ENCODE assay signal across 1 cellular context in the genomic region with DNA sequence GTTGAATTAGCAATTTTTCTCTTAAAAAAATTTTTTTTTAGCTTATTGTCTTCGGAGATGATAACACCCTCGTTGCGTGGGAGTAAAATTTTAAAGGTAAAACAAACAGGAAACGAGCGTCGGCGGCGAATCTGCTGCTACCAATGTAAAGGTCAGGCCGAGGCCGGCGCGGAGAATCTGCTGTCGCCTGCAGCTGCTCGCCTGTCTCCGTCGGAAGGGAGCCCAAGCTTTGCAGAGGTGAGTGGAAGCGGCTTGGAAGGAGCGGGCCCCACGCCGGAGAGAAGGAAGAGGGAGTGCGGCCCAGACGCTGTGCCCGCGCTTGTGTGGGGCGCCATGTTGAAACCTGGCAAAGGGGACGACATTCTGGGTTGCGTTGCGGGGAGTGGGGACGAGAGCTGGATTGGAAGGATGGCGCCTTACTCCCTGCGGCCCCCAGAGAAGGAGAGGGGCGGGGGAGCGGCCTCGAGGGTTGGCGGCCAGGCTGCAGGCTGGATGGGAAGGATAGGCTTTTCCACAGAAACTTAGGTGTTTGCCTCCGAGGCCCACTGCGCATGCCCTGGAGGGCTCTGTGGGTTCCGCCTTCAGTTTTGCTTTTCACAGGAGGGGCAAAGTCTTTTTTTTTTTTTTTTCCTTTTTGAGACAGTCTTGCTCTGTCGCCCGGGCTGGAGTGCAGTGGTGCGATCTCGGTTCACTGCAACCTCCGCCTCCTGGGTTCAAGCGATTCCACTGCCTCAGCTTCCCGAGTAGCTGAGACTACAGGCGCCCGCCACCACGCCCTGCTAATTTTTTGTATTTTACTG.
A peak's percentile ranks its signal among the peaks of the same experiment; 100 is the strongest.
TF ChIP-seq lines count a peak whose summit lies in the region.

A gene with protein sequence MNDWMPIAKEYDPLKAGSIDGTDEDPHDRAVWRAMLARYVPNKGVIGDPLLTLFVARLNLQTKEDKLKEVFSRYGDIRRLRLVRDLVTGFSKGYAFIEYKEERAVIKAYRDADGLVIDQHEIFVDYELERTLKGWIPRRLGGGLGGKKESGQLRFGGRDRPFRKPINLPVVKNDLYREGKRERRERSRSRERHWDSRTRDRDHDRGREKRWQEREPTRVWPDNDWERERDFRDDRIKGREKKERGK (plus strand): TSS at position 160 of the 800 bp plus-strand sequence. CDS start 7,402 bp downstream, outside the sequence.

TF ChIP-seq in HEK293, 187 proteins besides CTCF, POLR2A, EP300 and RAD21 (continued from another document and continues in another):
- TF ChIP-seq, protein P1, sequence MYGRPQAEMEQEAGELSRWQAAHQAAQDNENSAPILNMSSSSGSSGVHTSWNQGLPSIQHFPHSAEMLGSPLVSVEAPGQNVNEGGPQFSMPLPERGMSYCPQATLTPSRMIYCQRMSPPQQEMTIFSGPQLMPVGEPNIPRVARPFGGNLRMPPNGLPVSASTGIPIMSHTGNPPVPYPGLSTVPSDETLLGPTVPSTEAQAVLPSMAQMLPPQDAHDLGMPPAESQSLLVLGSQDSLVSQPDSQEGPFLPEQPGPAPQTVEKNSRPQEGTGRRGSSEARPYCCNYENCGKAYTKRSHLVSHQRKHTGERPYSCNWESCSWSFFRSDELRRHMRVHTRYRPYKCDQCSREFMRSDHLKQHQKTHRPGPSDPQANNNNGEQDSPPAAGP (tag by site-specific recombination; IDR thresholded peaks at IDR 0.05) = peak; percentile 75
- TF ChIP-seq ZNF548 (tag by site-specific recombination; IDR thresholded peaks at IDR 0.05) = no peak
- TF ChIP-seq ZFP3 (tag by site-specific recombination; IDR thresholded peaks at IDR 0.05; ENCODE audit: low read depth) = no peak
- TF ChIP-seq, protein P2, sequence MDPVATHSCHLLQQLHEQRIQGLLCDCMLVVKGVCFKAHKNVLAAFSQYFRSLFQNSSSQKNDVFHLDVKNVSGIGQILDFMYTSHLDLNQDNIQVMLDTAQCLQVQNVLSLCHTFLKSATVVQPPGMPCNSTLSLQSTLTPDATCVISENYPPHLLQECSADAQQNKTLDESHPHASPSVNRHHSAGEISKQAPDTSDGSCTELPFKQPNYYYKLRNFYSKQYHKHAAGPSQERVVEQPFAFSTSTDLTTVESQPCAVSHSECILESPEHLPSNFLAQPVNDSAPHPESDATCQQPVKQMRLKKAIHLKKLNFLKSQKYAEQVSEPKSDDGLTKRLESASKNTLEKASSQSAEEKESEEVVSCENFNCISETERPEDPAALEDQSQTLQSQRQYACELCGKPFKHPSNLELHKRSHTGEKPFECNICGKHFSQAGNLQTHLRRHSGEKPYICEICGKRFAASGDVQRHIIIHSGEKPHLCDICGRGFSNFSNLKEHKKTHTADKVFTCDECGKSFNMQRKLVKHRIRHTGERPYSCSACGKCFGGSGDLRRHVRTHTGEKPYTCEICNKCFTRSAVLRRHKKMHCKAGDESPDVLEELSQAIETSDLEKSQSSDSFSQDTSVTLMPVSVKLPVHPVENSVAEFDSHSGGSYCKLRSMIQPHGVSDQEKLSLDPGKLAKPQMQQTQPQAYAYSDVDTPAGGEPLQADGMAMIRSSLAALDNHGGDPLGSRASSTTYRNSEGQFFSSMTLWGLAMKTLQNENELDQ (tag by site-specific recombination; IDR thresholded peaks at IDR 0.05; ENCODE audit: low read depth) = no peak
- no peak; the same call in 1 of the 2 replicates for TF ChIP-seq MYNN (tag by site-specific recombination; IDR thresholded peaks at IDR 0.05; ENCODE audit: borderline replicate concordance)
- TF ChIP-seq, protein P3, sequence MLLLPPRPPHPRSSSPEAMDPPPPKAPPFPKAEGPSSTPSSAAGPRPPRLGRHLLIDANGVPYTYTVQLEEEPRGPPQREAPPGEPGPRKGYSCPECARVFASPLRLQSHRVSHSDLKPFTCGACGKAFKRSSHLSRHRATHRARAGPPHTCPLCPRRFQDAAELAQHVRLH (tag by site-specific recombination; IDR thresholded peaks at IDR 0.05) = peak; percentile 85
- no peak; the same call in 1 of the 2 replicates for TF ChIP-seq ZNF785 (tag by site-specific recombination; IDR thresholded peaks at IDR 0.05)
- no peak for TF ChIP-seq ZNF670 (tag by site-specific recombination; IDR thresholded peaks at IDR 0.05; ENCODE audit: low read depth)
- TF ChIP-seq BCL11A (tag by site-specific recombination; IDR thresholded peaks at IDR 0.05; ENCODE audit: low read depth) = no peak
- no peak for TF ChIP-seq ZNF404 (tag by site-specific recombination; IDR thresholded peaks at IDR 0.05)
- TF ChIP-seq, protein P4, sequence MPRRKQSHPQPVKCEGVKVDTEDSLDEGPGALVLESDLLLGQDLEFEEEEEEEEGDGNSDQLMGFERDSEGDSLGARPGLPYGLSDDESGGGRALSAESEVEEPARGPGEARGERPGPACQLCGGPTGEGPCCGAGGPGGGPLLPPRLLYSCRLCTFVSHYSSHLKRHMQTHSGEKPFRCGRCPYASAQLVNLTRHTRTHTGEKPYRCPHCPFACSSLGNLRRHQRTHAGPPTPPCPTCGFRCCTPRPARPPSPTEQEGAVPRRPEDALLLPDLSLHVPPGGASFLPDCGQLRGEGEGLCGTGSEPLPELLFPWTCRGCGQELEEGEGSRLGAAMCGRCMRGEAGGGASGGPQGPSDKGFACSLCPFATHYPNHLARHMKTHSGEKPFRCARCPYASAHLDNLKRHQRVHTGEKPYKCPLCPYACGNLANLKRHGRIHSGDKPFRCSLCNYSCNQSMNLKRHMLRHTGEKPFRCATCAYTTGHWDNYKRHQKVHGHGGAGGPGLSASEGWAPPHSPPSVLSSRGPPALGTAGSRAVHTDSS (tag by site-specific recombination; IDR thresholded peaks at IDR 0.05) = peak; percentile 16; the same call in 1 of the 2 replicates
- peak; percentile 65; the same call in 1 of the 2 replicates for TF ChIP-seq KLF16 (tag by site-specific recombination; IDR thresholded peaks at IDR 0.05)
- no peak for TF ChIP-seq ZNF791 (tag by site-specific recombination; IDR thresholded peaks at IDR 0.05)
- no peak for TF ChIP-seq ZNF747 (tag by site-specific recombination; IDR thresholded peaks at IDR 0.05)
- peak; percentile 67 for TF ChIP-seq WT1 (tag by site-specific recombination; IDR thresholded peaks at IDR 0.05)
- TF ChIP-seq ZNF514 (tag by site-specific recombination; IDR thresholded peaks at IDR 0.05) = no peak
- TF ChIP-seq ZNF558 (tag by site-specific recombination; IDR thresholded peaks at IDR 0.05) = peak; percentile 49; the same call in 1 of the 2 replicates
- TF ChIP-seq, protein P5, sequence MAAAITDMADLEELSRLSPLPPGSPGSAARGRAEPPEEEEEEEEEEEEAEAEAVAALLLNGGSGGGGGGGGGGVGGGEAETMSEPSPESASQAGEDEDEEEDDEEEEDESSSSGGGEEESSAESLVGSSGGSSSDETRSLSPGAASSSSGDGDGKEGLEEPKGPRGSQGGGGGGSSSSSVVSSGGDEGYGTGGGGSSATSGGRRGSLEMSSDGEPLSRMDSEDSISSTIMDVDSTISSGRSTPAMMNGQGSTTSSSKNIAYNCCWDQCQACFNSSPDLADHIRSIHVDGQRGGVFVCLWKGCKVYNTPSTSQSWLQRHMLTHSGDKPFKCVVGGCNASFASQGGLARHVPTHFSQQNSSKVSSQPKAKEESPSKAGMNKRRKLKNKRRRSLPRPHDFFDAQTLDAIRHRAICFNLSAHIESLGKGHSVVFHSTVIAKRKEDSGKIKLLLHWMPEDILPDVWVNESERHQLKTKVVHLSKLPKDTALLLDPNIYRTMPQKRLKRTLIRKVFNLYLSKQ (tag by site-specific recombination; IDR thresholded peaks at IDR 0.05; ENCODE audit: borderline replicate concordance) = no peak
- TF ChIP-seq BCL11B (tag by site-specific recombination; IDR thresholded peaks at IDR 0.05; ENCODE audit: low read depth) = no peak
- TF ChIP-seq ZNF155 (tag by site-specific recombination; IDR thresholded peaks at IDR 0.05) = no peak
- TF ChIP-seq ZNF324 (tag by site-specific recombination; IDR thresholded peaks at IDR 0.05) = peak; percentile 91
- peak; percentile 89 for TF ChIP-seq ZBTB8A (tag by site-specific recombination; IDR thresholded peaks at IDR 0.05)
- peak; percentile 99 for TF ChIP-seq YY1 (tag by site-specific recombination; IDR thresholded peaks at IDR 0.05)
- TF ChIP-seq ZNF133 (tag by site-specific recombination; IDR thresholded peaks at IDR 0.05) = no peak
- TF ChIP-seq ZNF621 (tag by site-specific recombination; IDR thresholded peaks at IDR 0.05) = no peak
- TF ChIP-seq ZNF391 (tag by site-specific recombination; IDR thresholded peaks at IDR 0.05; ENCODE audit: borderline replicate concordance, low read depth) = peak; percentile 90
- no peak for TF ChIP-seq ZFP41 (tag by site-specific recombination; IDR thresholded peaks at IDR 0.05; ENCODE audit: borderline replicate concordance)
- peak; percentile 90 for TF ChIP-seq SP7 (tag by site-specific recombination; IDR thresholded peaks at IDR 0.05)
- no peak for TF ChIP-seq KLF7 (tag by site-specific recombination; IDR thresholded peaks at IDR 0.05; ENCODE audit: borderline replicate concordance)
- TF ChIP-seq ZBTB20 (tag by site-specific recombination; IDR thresholded peaks at IDR 0.05) = peak; percentile 92
- TF ChIP-seq ZNF521 (tag by site-specific recombination; IDR thresholded peaks at IDR 0.05) = no peak
- no peak for TF ChIP-seq ZBTB1 (tag by site-specific recombination; IDR thresholded peaks at IDR 0.05)
- 0 out of 2 replicates have a peak, but pooled peaks have one; percentile 34 for TF ChIP-seq ZFHX2 (tag by site-specific recombination; conservative IDR thresholded peaks at IDR 0.05)
- TF ChIP-seq ZNF350 (tag by site-specific recombination; IDR thresholded peaks at IDR 0.05) = no peak
- TF ChIP-seq ZNF214 (tag by site-specific recombination; IDR thresholded peaks at IDR 0.05; ENCODE audit: borderline replicate concordance) = no peak
- TF ChIP-seq SCRT2 (tag by site-specific recombination; IDR thresholded peaks at IDR 0.05) = no peak; the same call in 1 of the 2 replicates
- TF ChIP-seq FEZF1 (tag by site-specific recombination; IDR thresholded peaks at IDR 0.05) = 0 out of 2 replicates have a peak, but pooled peaks have one; percentile 20
- TF ChIP-seq ZNF544 (tag by site-specific recombination; IDR thresholded peaks at IDR 0.05) = no peak
- TF ChIP-seq SP2 (tag by site-specific recombination; IDR thresholded peaks at IDR 0.05) = peak; percentile 51
- TF ChIP-seq, protein P6, sequence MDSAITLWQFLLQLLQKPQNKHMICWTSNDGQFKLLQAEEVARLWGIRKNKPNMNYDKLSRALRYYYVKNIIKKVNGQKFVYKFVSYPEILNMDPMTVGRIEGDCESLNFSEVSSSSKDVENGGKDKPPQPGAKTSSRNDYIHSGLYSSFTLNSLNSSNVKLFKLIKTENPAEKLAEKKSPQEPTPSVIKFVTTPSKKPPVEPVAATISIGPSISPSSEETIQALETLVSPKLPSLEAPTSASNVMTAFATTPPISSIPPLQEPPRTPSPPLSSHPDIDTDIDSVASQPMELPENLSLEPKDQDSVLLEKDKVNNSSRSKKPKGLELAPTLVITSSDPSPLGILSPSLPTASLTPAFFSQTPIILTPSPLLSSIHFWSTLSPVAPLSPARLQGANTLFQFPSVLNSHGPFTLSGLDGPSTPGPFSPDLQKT (IDR thresholded peaks at IDR 0.05; ENCODE audit: borderline replicate concordance, low read depth, low read length) = no peak
- TF ChIP-seq ZNF19 (tag by site-specific recombination; IDR thresholded peaks at IDR 0.05; ENCODE audit: low read depth) = no peak
- peak; percentile 67 for TF ChIP-seq SP3 (tag by site-specific recombination; IDR thresholded peaks at IDR 0.05)
- TF ChIP-seq ZEB2 (tag by site-specific recombination; IDR thresholded peaks at IDR 0.05) = peak; percentile 93
- TF ChIP-seq ZIC2 (tag by site-specific recombination; IDR thresholded peaks at IDR 0.05) = peak; percentile 40; the same call in 1 of the 2 replicates
- TF ChIP-seq ZNF561 (tag by site-specific recombination; IDR thresholded peaks at IDR 0.05; ENCODE audit: borderline replicate concordance) = peak; percentile 95
- TF ChIP-seq ZSCAN16 (tag by site-specific recombination; IDR thresholded peaks at IDR 0.05) = no peak
- no peak for TF ChIP-seq ZNF596 (tag by site-specific recombination; IDR thresholded peaks at IDR 0.05)
- TF ChIP-seq ZNF677 (tag by site-specific recombination; IDR thresholded peaks at IDR 0.05) = no peak
- TF ChIP-seq SCRT1 (tag by site-specific recombination; IDR thresholded peaks at IDR 0.05; ENCODE audit: borderline replicate concordance) = no peak
- TF ChIP-seq ZNF169 (tag by site-specific recombination; IDR thresholded peaks at IDR 0.05) = no peak
- no peak; the same call in 1 of the 2 replicates for TF ChIP-seq ZBTB7A (tag by site-specific recombination; IDR thresholded peaks at IDR 0.05; ENCODE audit: low read depth)
- no peak for TF ChIP-seq ZNF112 (tag by site-specific recombination; IDR thresholded peaks at IDR 0.05)
- TF ChIP-seq, protein P7, sequence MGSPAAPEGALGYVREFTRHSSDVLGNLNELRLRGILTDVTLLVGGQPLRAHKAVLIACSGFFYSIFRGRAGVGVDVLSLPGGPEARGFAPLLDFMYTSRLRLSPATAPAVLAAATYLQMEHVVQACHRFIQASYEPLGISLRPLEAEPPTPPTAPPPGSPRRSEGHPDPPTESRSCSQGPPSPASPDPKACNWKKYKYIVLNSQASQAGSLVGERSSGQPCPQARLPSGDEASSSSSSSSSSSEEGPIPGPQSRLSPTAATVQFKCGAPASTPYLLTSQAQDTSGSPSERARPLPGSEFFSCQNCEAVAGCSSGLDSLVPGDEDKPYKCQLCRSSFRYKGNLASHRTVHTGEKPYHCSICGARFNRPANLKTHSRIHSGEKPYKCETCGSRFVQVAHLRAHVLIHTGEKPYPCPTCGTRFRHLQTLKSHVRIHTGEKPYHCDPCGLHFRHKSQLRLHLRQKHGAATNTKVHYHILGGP (tag by site-specific recombination; IDR thresholded peaks at IDR 0.05) = no peak
